9 cellular contexts compared by ENCODE assay signal in the genomic region with DNA sequence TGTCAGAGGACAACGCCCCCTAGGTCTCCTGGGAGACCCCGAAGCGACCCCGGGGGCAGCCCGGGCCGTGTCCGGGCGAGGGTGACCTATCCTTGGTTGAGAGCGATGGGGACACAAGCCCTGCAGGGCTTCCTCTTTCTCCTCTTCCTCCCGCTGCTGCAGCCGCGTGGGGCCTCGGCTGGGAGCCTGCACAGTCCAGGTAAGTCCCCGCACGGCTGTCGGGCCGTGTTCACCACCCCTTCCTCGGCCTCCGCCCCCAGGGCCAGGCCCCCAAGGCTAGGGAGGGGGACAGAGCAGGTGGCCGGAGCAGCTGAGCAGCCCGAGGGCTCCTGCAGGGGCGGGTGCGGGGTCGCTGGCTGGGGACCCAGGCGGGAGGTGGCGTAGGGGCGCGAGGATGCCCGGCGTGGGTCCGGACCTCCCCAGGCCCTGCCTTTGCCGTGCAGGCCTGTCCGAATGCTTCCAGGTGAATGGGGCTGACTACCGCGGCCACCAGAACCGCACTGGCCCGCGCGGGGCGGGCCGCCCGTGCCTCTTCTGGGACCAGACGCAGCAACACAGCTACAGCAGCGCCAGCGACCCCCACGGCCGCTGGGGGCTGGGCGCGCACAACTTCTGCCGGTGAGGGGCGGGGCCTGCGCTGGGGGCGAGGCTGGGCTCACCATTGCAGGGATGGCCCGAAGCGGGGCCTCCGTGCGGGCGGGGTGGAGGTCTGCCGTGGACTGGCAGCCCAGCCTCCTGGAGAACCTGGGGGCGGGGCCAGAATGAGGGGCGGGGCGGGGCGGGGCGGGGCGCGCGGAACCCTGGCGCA. TPM values are rescaled to one million over a fixed set of nuclear protein-coding genes. Genes with fewer than 3 reads are reported as not detected.
DNase-seq lines count a peak whose midpoint lies in the region; TF ChIP-seq lines count a peak whose summit lies in the region.
"Had no signal": no experiment of that assay in that cellular context is flagged by ENCODE, and none has a peak within 500 bp of the region (broad histone marks: within the 10 kb centered on the region; RNA-seq: fewer than 3 reads in every experiment).

No MANE protein-coding gene starts in this region.

- peaks cover 0 to 7% (median 0%) of the 10 kb centered on the region in 11 experiments; a peak in 2 of 22 replicates for H3K36me3 ChIP-seq in BLaER1 treated with 17β-estradiol and CSF1 and Interleukin-3, amounts not matched to agents 10 nM and 100 nM
- H3K36me3 ChIP-seq in rectal smooth muscle tissue (ENCODE audit: control insufficient read depth, insufficient read depth, low read length), result no peaks in the 10 kb centered on the region

- H3K4me1 ChIP-seq in BLaER1 treated with 17β-estradiol and CSF1 and Interleukin-3, amounts not matched to agents 10 nM and 100 nM, result peaks cover 52 to 85% (median 77%) of the 10 kb centered on the region in 10 experiments
- peaks cover 6% of the 10 kb centered on the region for H3K4me1 ChIP-seq in rectal smooth muscle tissue (ENCODE audit: control insufficient read depth, insufficient read depth, low read length)

- H3K4me2 ChIP-seq in BLaER1 treated with 17β-estradiol and CSF1 and Interleukin-3, amounts not matched to agents 10 nM and 100 nM, result peak overlapping the region; percentile 94 to 100 (median 99)

- H3K27ac ChIP-seq in BLaER1 treated with 17β-estradiol and CSF1 and Interleukin-3, amounts not matched to agents 10 nM and 100 nM, result peak overlapping the region in 8 of 11 experiments; percentile 10 to 58 (median 42); a peak in 12 of 22 replicates
- no peak overlapping the region for H3K27ac ChIP-seq in rectal smooth muscle tissue (ENCODE audit: low read depth, low read length)

- no peak overlapping the region for H3K27ac Mint-ChIP-seq in HFFc6

- TF ChIP-seq CTCF in HFFc6 (IDR thresholded peaks at IDR 0.05), result no peak; the same call in 1 of the 2 replicates

- H3K4me3 ChIP-seq in BLaER1 treated with 17β-estradiol and CSF1 and Interleukin-3, amounts not matched to agents 10 nM and 100 nM, result peak overlapping the region; percentile 52 to 74 (median 66)
- peak overlapping the region; percentile 19 for H3K4me3 ChIP-seq in rectal smooth muscle tissue (ENCODE audit: low read length)

- no peak overlapping the region; the same call in 1 of the 2 replicates for H3K4me3 Mint-ChIP-seq in HFFc6

- H3K9me3 Mint-ChIP-seq in HFFc6, result 0 out of 2 replicates have a peak, but pooled peaks cover 6% of the 10 kb centered on the region

- no peaks in the 10 kb centered on the region for H3K36me3 Mint-ChIP-seq in HFFc6 (ENCODE audit: low read depth)

- H3K9ac ChIP-seq in BLaER1 treated with 17β-estradiol and CSF1 and Interleukin-3, amounts not matched to agents 10 nM and 100 nM, result peak overlapping the region in 10 of 11 experiments; percentile 43 to 78 (median 66); a peak in 19 of 22 replicates
- no peak overlapping the region for H3K9ac ChIP-seq in rectal smooth muscle tissue (ENCODE audit: low read length)

- peaks cover 33% of the 10 kb centered on the region for H3K27me3 Mint-ChIP-seq in HFFc6 (ENCODE audit: insufficient read depth)

- H3K9me3 ChIP-seq in BLaER1 treated with 17β-estradiol and CSF1 and Interleukin-3, amounts not matched to agents 10 nM and 100 nM (replicated peaks in 1 of 11), result no peaks in the 10 kb centered on the region

- H4K20me1 ChIP-seq in BLaER1 treated with 17β-estradiol and CSF1 and Interleukin-3, amounts not matched to agents 10 nM and 100 nM, result peaks cover 0 to 66% (median 24%) of the 10 kb centered on the region in 11 experiments; a peak in 15 of 22 replicates

- H3K4me1 Mint-ChIP-seq in HFFc6 (ENCODE audit: low read depth), result no peaks in the 10 kb centered on the region

- H3K27me3 ChIP-seq in BLaER1 treated with 17β-estradiol and CSF1 and Interleukin-3, amounts not matched to agents 10 nM and 100 nM, result peaks cover 0 to 33% (median 17%) of the 10 kb centered on the region in 11 experiments; a peak in 14 of 22 replicates
- peaks cover 32% of the 10 kb centered on the region for H3K27me3 ChIP-seq in rectal smooth muscle tissue (ENCODE audit: control insufficient read depth, insufficient read depth, low read length)

- peak; percentile 72 for DNase-seq in H4 (ENCODE audit: low spot score)
- DNase-seq in NCI-H526 (lab: John Stamatoyannopoulos, UW), result peak; percentile 44 to 91
- peak; percentile 41 to 51 for DNase-seq in activated CD4-positive, alpha-beta T cell treated with anti-CD3 and anti-CD28 coated beads for 4 hours
- peak; percentile 62 for DNase-seq in epidermal melanocyte (ENCODE audit: insufficient read length, low spot score)
- no peak for DNase-seq in HFFc6
- no peak for DNase-seq in midbrain (lab: John Stamatoyannopoulos, UW)
- DNase-seq: left cardiac atrium had no signal

RNA-seq across cellular contexts. Expression of a gene that starts 0.5 kb away (rescaled TPM):
- total RNA-seq in H4 (2014; rRNA removed; shearing (Covaris generic)), result 6.0 and 11.0 TPM in 2 replicates
- not detected for total RNA-seq in HFFc6 (2021; fragmentation: NEBNext Ultra II Directional; extraction: Animal tissue kit (Norgen Biotek cat#: 25700))
- total RNA-seq: left cardiac atrium had no signal

RNA-seq across cellular contexts. Expression of a gene that starts 4.5 kb away (rescaled TPM):
- 14.4 and 17.9 TPM in 2 replicates for total RNA-seq in H4 (2014; rRNA removed; shearing (Covaris generic))
- total RNA-seq in HFFc6 (2021; fragmentation: NEBNext Ultra II Directional; extraction: Animal tissue kit (Norgen Biotek cat#: 25700)), result 10 to 100 TPM in 5 of 6 experiments, 1 to 10 TPM in 1; 5.7 to 16.5 (median 13.7) TPM

RNA-seq across cellular contexts. Expression of a gene that starts 15.6 kb away (rescaled TPM):
- total RNA-seq in H4 (2014; rRNA removed; shearing (Covaris generic)), result 19.9 and 26.0 TPM in 2 replicates
- 10 to 100 TPM; 21.1 to 40.8 (median 36.7) TPM for total RNA-seq in HFFc6 (2021; fragmentation: NEBNext Ultra II Directional; extraction: Animal tissue kit (Norgen Biotek cat#: 25700))

RNA-seq across cellular contexts. Expression of a gene that starts 48.1 kb away (rescaled TPM):
- total RNA-seq in H4 (2014; rRNA removed; shearing (Covaris generic)), result not detected in 2 replicates
- total RNA-seq in HFFc6 (2021; fragmentation: NEBNext Ultra II Directional; extraction: Animal tissue kit (Norgen Biotek cat#: 25700)), result not detected

RNA-seq across cellular contexts. Expression of a gene that starts 52.9 kb away (rescaled TPM):
- 9.1 and 13.1 TPM in 2 replicates for total RNA-seq in H4 (2014; rRNA removed; shearing (Covaris generic))
- total RNA-seq in HFFc6 (2021; fragmentation: NEBNext Ultra II Directional; extraction: Animal tissue kit (Norgen Biotek cat#: 25700)), result 10 to 100 TPM; 30.3 to 34.9 (median 33.7) TPM

Comparison
In these comparisons a context has a peak if more than half of its experiments do, and no peak if none do; other contexts are left out.
1. DNase-seq: peak in H4 (single experiment), NCI-H526 (2 of 2), activated CD4-positive, alpha-beta T cell treated with anti-CD3 and anti-CD28 coated beads for 4 hours (2 of 2) and epidermal melanocyte (single experiment); none in HFFc6 (single experiment) and midbrain (single experiment).